Comparison of ENCODE assay signal across 19 cellular contexts in the genomic region with DNA sequence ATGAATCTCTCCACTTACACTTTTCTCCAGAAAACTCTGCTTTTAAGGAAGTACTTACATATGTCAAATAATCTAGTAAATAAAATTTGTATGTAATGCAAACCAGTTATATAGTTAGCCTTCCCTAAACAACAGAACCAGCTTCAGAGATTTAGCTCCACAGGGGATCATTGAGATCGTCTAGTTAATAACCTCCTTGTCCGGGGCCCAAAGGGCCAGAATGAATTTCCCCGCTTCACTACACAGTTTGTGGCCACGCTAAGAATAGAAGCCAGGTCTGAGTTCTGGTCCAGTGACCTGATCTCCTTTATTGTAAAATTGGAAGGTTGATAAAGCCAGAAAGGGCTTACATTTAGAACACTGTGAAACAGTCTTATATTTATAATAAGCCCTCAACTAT.
DNase-seq lines count a peak whose midpoint lies in the region; ATAC-seq and TF ChIP-seq lines count a peak whose summit lies in the region.
"Had no signal": no experiment of that assay in that cellular context is flagged by ENCODE, and none has a peak within 500 bp of the region (broad histone marks: within the 10 kb centered on the region; RNA-seq: fewer than 3 reads in every experiment).

No MANE protein-coding gene starts in this region.

- TF ChIP-seq CTCF in brain (conservative IDR thresholded peaks at IDR 0.05) (no peak), esophagus squamous epithelium (IDR thresholded peaks at IDR 0.05) (no peak)

- intact Hi-C loops in esophagus squamous epithelium (cut with DNase I) = no loop called here

- H3K4me3 Mint-ChIP-seq in brain = no peak overlapping the region
- H3K4me3 Mint-ChIP-seq: CD8-positive, alpha-beta T cell; IgD-negative memory B cell had no signal

- H3K9me3 ChIP-seq in esophagus squamous epithelium = no peaks in the 10 kb centered on the region
- H3K9me3 ChIP-seq: Peyer's patch, SJCRH30 had no signal

- WGBS in esophagus squamous epithelium, 2 donors = 79% methylated on average over 4 of the region's 4 CpGs

- ATAC-seq in GM18868 (IDR thresholded peaks at IDR 0.05; ENCODE audit: unreplicated experiment) (no peak), HG03342 (IDR thresholded peaks at IDR 0.05; ENCODE audit: unreplicated experiment) (no peak)
- ATAC-seq: CD8-positive, alpha-beta T cell; HCT116 had no signal

- H3K9me3 Mint-ChIP-seq in brain = peaks cover 0 to 2% (median 0%) of the 10 kb centered on the region in 5 experiments
- H3K9me3 Mint-ChIP-seq: CD8-positive, alpha-beta T cell had no signal

- H3K27ac ChIP-seq in esophagus squamous epithelium = peak overlapping the region in 3 of 4 donors; percentile 32 to 63 (median 41)
- H3K27ac ChIP-seq: 22Rv1, Peyer's patch, SJCRH30 had no signal

- H3K36me3 Mint-ChIP-seq in brain = no peaks in the 10 kb centered on the region
- H3K36me3 Mint-ChIP-seq: CD8-positive, alpha-beta T cell; IgD-negative memory B cell had no signal

- H3K27me3 Mint-ChIP-seq in brain = no peaks in the 10 kb centered on the region
- H3K27me3 Mint-ChIP-seq: IgD-negative memory B cell had no signal

- H3K27me3 ChIP-seq in esophagus squamous epithelium = peaks cover 0 to 2% (median 0%) of the 10 kb centered on the region in 4 donors
- H3K27me3 ChIP-seq: Peyer's patch, SJCRH30 had no signal

- H3K4me1 ChIP-seq in esophagus squamous epithelium = peaks cover 0 to 16% (median 0%) of the 10 kb centered on the region in 3 donors
- H3K4me1 ChIP-seq: Peyer's patch had no signal

- peak; percentile 24 for DNase-seq in DMS79 treated with DMSO at 0.1 percent for 48 hours (lab: John Stamatoyannopoulos, UW)
- DNase-seq in DMS79 (lab: John Stamatoyannopoulos, UW) = no peak
- no peak for DNase-seq in esophagus squamous epithelium (lab: John Stamatoyannopoulos, UW)
- DNase-seq in renal cortical epithelial cell (ENCODE audit: low read depth) = peak; percentile 34
- DNase-seq in inferior parietal cortex (ENCODE audit: extremely low spot score) = no peak
- DNase-seq: C1 segment of cervical spinal cord; CD8-positive, alpha-beta T cell; GDM1; NCI-H187; NCI-H2227 treated with DMSO at 0.1 percent for 48 hours; NCI-H510A; Peyer's patch; SJCRH30 had no signal

- peaks cover 52% of the 10 kb centered on the region for H3K4me1 Mint-ChIP-seq in brain
- H3K4me1 Mint-ChIP-seq: IgD-negative memory B cell had no signal

- H3K36me3 ChIP-seq in esophagus squamous epithelium = no peaks in the 10 kb centered on the region
- H3K36me3 ChIP-seq: Peyer's patch, SJCRH30 had no signal

- H3K4me3 ChIP-seq in esophagus squamous epithelium = no peak overlapping the region
- H3K4me3 ChIP-seq: Peyer's patch, SJCRH30 had no signal

- H3K27ac Mint-ChIP-seq in brain = peak overlapping the region in 3 of 5 experiments; percentile 38 to 90 (median 42)
- H3K27ac Mint-ChIP-seq: CD8-positive, alpha-beta T cell; IgD-negative memory B cell had no signal

- no peak for TF ChIP-seq POLR2A in esophagus squamous epithelium (IDR thresholded peaks at IDR 0.05)

Comparison
In these comparisons a context has a peak if more than half of its experiments do, and no peak if none do; other contexts are left out.
1. DNase-seq: peak in DMS79 treated with DMSO at 0.1 percent for 48 hours (single experiment) and renal cortical epithelial cell (single experiment); none in DMS79 (single experiment), esophagus squamous epithelium (single experiment) and inferior parietal cortex (single experiment).